Comparison of ENCODE assay signal across 8 cellular contexts in genomic region chr3:43104786-43105185, GRCh38. TPM values are rescaled to one million over a fixed set of nuclear protein-coding genes. Genes with fewer than 3 reads are reported as not detected.
DNase-seq lines count a peak whose midpoint lies in the region; ATAC-seq, FAIRE-seq and TF ChIP-seq lines count a peak whose summit lies in the region.

No MANE protein-coding gene starts in this region.

- TF ChIP-seq POLR2A in A549 (IDR thresholded peaks at IDR 0.05; ENCODE audit: low read length), result no peak

- FAIRE-seq in A549 (lab: Jason Lieb, UNC), result no peak

- CTCF ChIA-PET in A549 (lab: Yijun Ruan, JAX), result interaction anchor here (1.3 kb wide), 1 partner anchor 143 kb away, joined by 3 read pairs; no protein-coding TSS in a partner anchor

- H3K27ac ChIP-seq in A549, result no peak overlapping the region
- H3K27ac ChIP-seq in muscle layer of colon (ENCODE audit: low read depth, low read length), result no peak overlapping the region

- WGBS in A549 (ENCODE audit: missing lambda C conversion rate), result 95% methylated on average over 6 of the region's 11 CpGs

- H3K4me1 Mint-ChIP-seq in dendritic cell treated with granulocyte-macrophage colony-stimulating factor and Interleukin-4, amounts not matched to agents 40 ng/mL and 50 ng/mL, for 4 days (ENCODE audit: low read depth), result peaks cover 11% of the 10 kb centered on the region

- no peak for ATAC-seq in A549

- H3K9me3 Mint-ChIP-seq in dendritic cell treated with granulocyte-macrophage colony-stimulating factor and Interleukin-4, amounts not matched to agents 40 ng/mL and 50 ng/mL, for 4 days, result no peaks in the 10 kb centered on the region

- intact Hi-C loops in dendritic cell treated with granulocyte-macrophage colony-stimulating factor and Interleukin-4, amounts not matched to agents 40 ng/mL and 50 ng/mL, for 4 days (cut with micrococcal nuclease), result no loop called here

- H3K4me3 ChIP-seq in A549, result peak overlapping the region; percentile 89; the same call in 2 of the 3 replicates
- peak overlapping the region; percentile 69 for H3K4me3 ChIP-seq in Jurkat, Clone E6-1 (ENCODE audit: low read length)
- H3K4me3 ChIP-seq in muscle layer of colon (ENCODE audit: low read depth in 1 of 2, low read length in 2 of 2), result peak overlapping the region; percentile 33 to 58

- no peak for TF ChIP-seq RAD21 in A549 (conservative IDR thresholded peaks at IDR 0.05 in 1 of 2, IDR thresholded peaks at IDR 0.05 in 1 of 2)

- peak overlapping the region; percentile 90 for H3K4me2 ChIP-seq in A549

- H3K4me1 ChIP-seq in A549 (no peaks in the 10 kb centered on the region), muscle layer of colon (ENCODE audit: insufficient read depth, low read length) (peaks cover 15% of the 10 kb centered on the region)

- no peaks in the 10 kb centered on the region for H3K27me3 ChIP-seq in muscle layer of colon (ENCODE audit: control insufficient read depth in 1 of 2, insufficient read depth in 2 of 2, low read length in 2 of 2)

- no peaks in the 10 kb centered on the region for H3K36me3 Mint-ChIP-seq in dendritic cell treated with granulocyte-macrophage colony-stimulating factor and Interleukin-4, amounts not matched to agents 40 ng/mL and 50 ng/mL, for 4 days (ENCODE audit: low read depth)

- no peak for TF ChIP-seq EP300 in A549 (IDR thresholded peaks at IDR 0.05)

- peaks cover 16% of the 10 kb centered on the region for H3K27me3 Mint-ChIP-seq in dendritic cell treated with granulocyte-macrophage colony-stimulating factor and Interleukin-4, amounts not matched to agents 40 ng/mL and 50 ng/mL, for 4 days

- DNase-seq in A549 (ENCODE audit: low read depth in 1 of 2, low spot score in 1 of 2) (no peak), SKM-1 (lab: John Stamatoyannopoulos, UW; ENCODE audit: unreplicated experiment) (no peak), NCI-H1105 (lab: John Stamatoyannopoulos, UW) (no peak)
- DNase-seq in Jurkat, Clone E6-1 (ENCODE audit: low read depth, low spot score), result peak; percentile 28
- DNase-seq in activated effector memory CD4-positive, alpha-beta T cell treated with Interleukin-2 at 50 U/mL for 16 hours, result no peak
- DNase-seq in activated CD4-positive, alpha-beta T cell treated with anti-CD3 and anti-CD28 coated beads, Interleukin-2, amount 50 U/mL, for 4 hours, result no peak

- POLR2A ChIA-PET in A549 (lab: Yijun Ruan, JAX), result no interaction called here

- H3K9ac ChIP-seq in muscle layer of colon (ENCODE audit: low read length), result no peak overlapping the region

- H3K36me3 ChIP-seq in muscle layer of colon (ENCODE audit: insufficient read depth, low read length), result no peaks in the 10 kb centered on the region

- H3K4me3 Mint-ChIP-seq in dendritic cell treated with granulocyte-macrophage colony-stimulating factor and Interleukin-4, amounts not matched to agents 40 ng/mL and 50 ng/mL, for 4 days, result peak overlapping the region; percentile 39

- H3K9me3 ChIP-seq in A549 (no peaks in the 10 kb centered on the region), muscle layer of colon (ENCODE audit: low read length) (no peaks in the 10 kb centered on the region)

- no peak overlapping the region for H3K27ac Mint-ChIP-seq in dendritic cell treated with granulocyte-macrophage colony-stimulating factor and Interleukin-4, amounts not matched to agents 40 ng/mL and 50 ng/mL, for 4 days

- no peak for TF ChIP-seq CTCF in A549 (IDR thresholded peaks at IDR 0.05)

TF ChIP-seq in A549, 52 proteins besides CTCF, POLR2A, EP300 and RAD21:
- TF ChIP-seq CEBPB (IDR thresholded peaks at IDR 0.05), result no peak
- no peak for TF ChIP-seq HEYL (CRISPR knock-in tag; IDR thresholded peaks at IDR 0.05)
- no peak for TF ChIP-seq ATOH8 (CRISPR knock-in tag; IDR thresholded peaks at IDR 0.05; ENCODE audit: low read depth)
- no peak for TF ChIP-seq RNF2 (IDR thresholded peaks at IDR 0.05; ENCODE audit: borderline replicate concordance, low read depth)

RNA-seq across cellular contexts. Expression of gene POMGNT2, which starts 1.1 kb away (rescaled TPM):
- polyA plus RNA-seq in A549 (2011; rRNA removed), result 7.9 and 9.7 TPM in 2 replicates
- polyA plus RNA-seq in A549 (2012; cell fraction: cytosol; rRNA removed), result 15.8 and 20.3 TPM in 2 replicates
- polyA plus RNA-seq in A549 (2012; cell fraction: nucleus; rRNA removed), result 14.3 and 20.3 TPM in 2 replicates
- polyA plus RNA-seq in A549 (2017; fragmentation: RNase III; extraction: RNeasy Plus Mini Kit Qiagen cat#74134 plus additional on column Dnase treatment), result 8.7 to 10.1 TPM (median 9.6 TPM) in 3 replicates
- 7.7 and 9.0 TPM in 2 replicates for polyA minus RNA-seq in A549 (2011; rRNA and poly(A)+ RNA removed)
- 23.0 TPM for polyA plus RNA-seq in Jurkat, Clone E6-1 (2012; ENCODE audit: insufficient read depth, insufficient read length)
